8 cellular contexts compared by ENCODE assay signal in genomic region chr16:81885976-81886586, GRCh38.
DNase-seq lines count a peak whose midpoint lies in the region; ATAC-seq and TF ChIP-seq lines count a peak whose summit lies in the region.

No MANE protein-coding gene starts in this region.

- no peak overlapping the region for H2AFZ ChIP-seq in OCI-LY1 (ENCODE audit: low read length)

- no peaks in the 10 kb centered on the region for H3K4me1 Mint-ChIP-seq in nephron

- no peaks in the 10 kb centered on the region for H3K27me3 Mint-ChIP-seq in nephron (ENCODE audit: low read depth)

- H3K4me3 Mint-ChIP-seq in nephron, result no peak overlapping the region

- no peak overlapping the region for H3K27ac Mint-ChIP-seq in nephron

- H3K9ac ChIP-seq in OCI-LY1 (ENCODE audit: low read length), result no peak overlapping the region

- DNase-seq in NCI-H2196 (lab: John Stamatoyannopoulos, UW; ENCODE audit: unreplicated experiment), result peak; percentile 5
- DNase-seq in NCI-H2196 treated with DMSO at 0.1 percent for 48 hours (lab: John Stamatoyannopoulos, UW; ENCODE audit: unreplicated experiment), result no peak
- peak; percentile 71 for DNase-seq in dermis blood vessel endothelial cell
- no peak for DNase-seq in NCI-H774 (lab: John Stamatoyannopoulos, UW)
- no peak for DNase-seq in T-helper 9 cell

- H3K4me1 ChIP-seq in OCI-LY1 (ENCODE audit: insufficient read depth, low read length, severe bottlenecking), result no peaks in the 10 kb centered on the region

- H3K27ac ChIP-seq in OCI-LY1 (ENCODE audit: low read depth, low read length, poor library complexity, severe bottlenecking), result peak overlapping the region; percentile 55

- no peak overlapping the region for H3K4me2 ChIP-seq in OCI-LY1 (ENCODE audit: low read length)

- H4K20me1 ChIP-seq in OCI-LY1 (ENCODE audit: insufficient read depth, low read length), result no peaks in the 10 kb centered on the region

- no peaks in the 10 kb centered on the region for H3K9me2 ChIP-seq in OCI-LY1 (ENCODE audit: low read depth, low read length)

- H3K27me3 ChIP-seq in OCI-LY1 (ENCODE audit: insufficient read depth, low read length), result no peaks in the 10 kb centered on the region

- no peaks in the 10 kb centered on the region for H3K36me3 Mint-ChIP-seq in nephron (ENCODE audit: low read depth)

- TF ChIP-seq CTCF in OCI-LY1 (IDR thresholded peaks at IDR 0.05; ENCODE audit: low read length) (peak; percentile 74), nephron (IDR thresholded peaks at IDR 0.05; ENCODE audit: unreplicated experiment in 3 of 3) (peak in 2 of 3 experiments; percentile 21 to 41)

- peak; percentile 53 for ATAC-seq in GM21576 (IDR thresholded peaks at IDR 0.05; ENCODE audit: unreplicated experiment)

- H3K9me3 Mint-ChIP-seq in nephron, result peaks cover 8% of the 10 kb centered on the region

- H3K9me3 ChIP-seq in OCI-LY1 (ENCODE audit: low read length), result no peaks in the 10 kb centered on the region

- H3K4me3 ChIP-seq in OCI-LY1 (ENCODE audit: low read depth, low read length, poor library complexity, severe bottlenecking), result no peak overlapping the region

- no peaks in the 10 kb centered on the region for H3F3A ChIP-seq in OCI-LY1 (ENCODE audit: insufficient read depth, low read length)

- H3K79me2 ChIP-seq in OCI-LY1 (ENCODE audit: insufficient read depth, low read length), result no peaks in the 10 kb centered on the region

- H3K36me3 ChIP-seq in OCI-LY1 (ENCODE audit: insufficient read depth, low read length), result peaks cover 97% of the 10 kb centered on the region

Comparison
In these comparisons a context has a peak if more than half of its experiments do, and no peak if none do; other contexts are left out.
1. DNase-seq: peak in NCI-H2196 (single experiment) and dermis blood vessel endothelial cell (single experiment); none in NCI-H2196 treated with DMSO at 0.1 percent for 48 hours (single experiment), NCI-H774 (single experiment) and T-helper 9 cell (single experiment).